Comparison of ENCODE assay signal across 21 cellular contexts in the genomic region with DNA sequence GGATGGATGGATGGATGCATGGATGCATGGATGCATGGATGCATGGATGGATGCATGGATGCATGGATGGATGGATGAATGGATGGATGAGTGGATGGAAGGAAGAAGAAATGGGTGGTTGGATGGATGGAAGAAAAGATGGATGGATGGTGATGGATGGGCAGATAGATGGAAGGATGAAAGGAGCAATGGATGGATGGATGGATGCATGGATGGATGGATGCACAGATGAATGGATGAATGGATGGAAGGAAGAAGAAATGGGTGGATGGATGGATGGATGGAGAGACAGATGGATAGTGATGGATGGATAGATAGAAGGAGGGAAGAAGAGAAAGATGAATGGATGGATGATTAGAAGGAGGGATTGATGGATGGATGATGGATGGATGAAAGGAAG. TPM values are rescaled to one million over a fixed set of nuclear protein-coding genes. Genes with fewer than 3 reads are reported as not detected.
A peak's percentile ranks its signal among the peaks of the same experiment; 100 is the strongest.
DNase-seq lines count a peak whose midpoint lies in the region; ATAC-seq, FAIRE-seq and TF ChIP-seq lines count a peak whose summit lies in the region.
"Had no signal": no experiment of that assay in that cellular context is flagged by ENCODE, and none has a peak within 500 bp of the region (broad histone marks: within the 10 kb centered on the region; RNA-seq: fewer than 3 reads in every experiment).

No MANE protein-coding gene starts in this region.

- no peak overlapping the region for H2BK120ac ChIP-seq in H1 (replicated peaks; ENCODE audit: low read depth, low read length)

- H3K4ac ChIP-seq in H1 (replicated peaks; ENCODE audit: insufficient read length, low read depth, low read length), result no peak overlapping the region

- no peaks in the 10 kb centered on the region for H3K4me1 Mint-ChIP-seq in progenitor cell of endocrine pancreas (ENCODE audit: low read depth)

- no peak overlapping the region for H3K18ac ChIP-seq in H1 (ENCODE audit: extremely low read depth, low read length)

- H3K9ac ChIP-seq in H1 (replicated peaks in 1 of 4; ENCODE audit: extremely low read depth in 1 of 4, low read depth in 3 of 4, low read length in 3 of 4), result no peak overlapping the region

- H2BK15ac ChIP-seq in H1 (ENCODE audit: low read length), result no peak overlapping the region

- H3K4me3 ChIP-seq in heart left ventricle (no peak overlapping the region), HEK293 (ENCODE audit: low read depth, low read length) (no peak overlapping the region), H1 (ENCODE audit: extremely low read depth in 1 of 4, insufficient read depth in 2 of 4, low read depth in 3 of 4, low read length in 4 of 4) (no peak overlapping the region)
- H3K4me3 ChIP-seq: A549, GM23338 had no signal

- peak overlapping the region; percentile 39; the same call in 1 of the 2 replicates for H2AK5ac ChIP-seq in H1 (ENCODE audit: low read depth, low read length)

- H3K9me3 ChIP-seq in heart left ventricle, result peaks cover 0 to under 1% (median 0%) of the 10 kb centered on the region in 12 donors
- H3K9me3 ChIP-seq in HEK293 (ENCODE audit: control insufficient read depth, insufficient read depth, low read depth, low read length), result no peaks in the 10 kb centered on the region
- no peaks in the 10 kb centered on the region for H3K9me3 ChIP-seq in H1 (ENCODE audit: insufficient read depth in 2 of 2, low read depth in 1 of 2, low read length in 1 of 2)
- H3K9me3 ChIP-seq: A549, Caco-2 had no signal

- H4K20me1 ChIP-seq in H1 (replicated peaks in 1 of 2; ENCODE audit: control insufficient read depth in 1 of 2, insufficient read depth in 2 of 2, low read length in 2 of 2), result peaks cover 0 to 1% of the 10 kb centered on the region in 2 experiments

- H4K8ac ChIP-seq in H1 (ENCODE audit: extremely low read depth, insufficient read depth, low read length), result no peak overlapping the region

- no peak overlapping the region for H2AFZ ChIP-seq in H1 (ENCODE audit: low read length)
- H2AFZ ChIP-seq: GM23338 had no signal

- H4K5ac ChIP-seq in H1 (ENCODE audit: insufficient read length, low read depth, low read length), result no peak overlapping the region

- peaks cover 3% of the 10 kb centered on the region for H3K9me3 Mint-ChIP-seq in progenitor cell of endocrine pancreas (ENCODE audit: low read depth)
- H3K9me3 Mint-ChIP-seq: CD4-positive, alpha-beta T cell; GM23338 had no signal

- no peak for ATAC-seq in heart left ventricle
- no peak for ATAC-seq in Right ventricle myocardium superior (ENCODE audit: poor library complexity)
- ATAC-seq in GM21390 (IDR thresholded peaks at IDR 0.05; ENCODE audit: unreplicated experiment), result no peak
- ATAC-seq: A549, GM23338, HCT116 had no signal

- no peak for FAIRE-seq in H1 (lab: Jason Lieb, UNC)
- FAIRE-seq: A549, D721Med, G401.6, GM12892, GM18507 had no signal

- no peak overlapping the region for H3K14ac ChIP-seq in H1 (ENCODE audit: insufficient read length)

- peaks cover 10% of the 10 kb centered on the region for H3K27me3 Mint-ChIP-seq in progenitor cell of endocrine pancreas

- peaks cover 2% of the 10 kb centered on the region; the same call in 1 of the 2 replicates for H3K23me2 ChIP-seq in H1 (ENCODE audit: low read depth, low read length)

- H2BK20ac ChIP-seq in H1 (ENCODE audit: low read length), result no peak overlapping the region

- POLR2A ChIA-PET in HEK293 (lab: Yijun Ruan, JAX) (no interaction called here), H1 (lab: Charles Lee; ENCODE audit: partially characterized antibody) (no interaction called here)

- H2BK12ac ChIP-seq in H1 (ENCODE audit: low read depth, low read length), result no peak overlapping the region

- DNase-seq in heart left ventricle (no peak), Right ventricle myocardium superior (no peak), H1 (ENCODE audit: low read depth in 1 of 2, low spot score in 2 of 2) (no peak), progenitor cell of endocrine pancreas (ENCODE audit: low spot score, unreplicated experiment) (no peak), NCI-H1694 (lab: John Stamatoyannopoulos, UW) (no peak)
- DNase-seq: AML-193; Caco-2; CD4-positive, alpha-beta T cell; H7 had no signal

- no peak overlapping the region for H2BK5ac ChIP-seq in H1 (ENCODE audit: low read depth, low read length)

- no peaks in the 10 kb centered on the region for H3K36me3 Mint-ChIP-seq in progenitor cell of endocrine pancreas (ENCODE audit: insufficient read depth)

- H3K4me2 ChIP-seq in H1 (ENCODE audit: insufficient read depth in 1 of 2, low read depth in 2 of 2, low read length in 2 of 2), result no peak overlapping the region
- H3K4me2 ChIP-seq: A549, GM23338 had no signal

- H3K27ac ChIP-seq in heart left ventricle, result peak overlapping the region in 7 of 12 donors; percentile 70 to 93 (median 78)
- no peak overlapping the region for H3K27ac ChIP-seq in HEK293 (ENCODE audit: extremely low read depth, low read depth, low read length)
- no peak overlapping the region for H3K27ac ChIP-seq in H1 (ENCODE audit: low read depth, low read length)
- H3K27ac ChIP-seq: 22Rv1, A549, C4-2B had no signal

- H3K4me3 Mint-ChIP-seq in progenitor cell of endocrine pancreas (ENCODE audit: low read depth), result no peak overlapping the region
- H3K4me3 Mint-ChIP-seq: CD4-positive, alpha-beta T cell; GM23338 had no signal

- H3K23ac ChIP-seq in H1 (ENCODE audit: insufficient read length), result no peak overlapping the region

- no peaks in the 10 kb centered on the region for H3K79me1 ChIP-seq in H1 (ENCODE audit: low read depth, low read length)

- TF ChIP-seq POLR2A in heart left ventricle (IDR thresholded peaks at IDR 0.05), result no peak
- no peak for TF ChIP-seq POLR2A in H1 (IDR thresholded peaks at IDR 0.05; ENCODE audit: control extremely low read depth in 1 of 2, low read depth in 2 of 2, low read length in 2 of 2)

- no peaks in the 10 kb centered on the region for H3K27me3 ChIP-seq in heart left ventricle
- no peaks in the 10 kb centered on the region for H3K27me3 ChIP-seq in H1 (replicated peaks in 1 of 4; ENCODE audit: control insufficient read depth in 3 of 4, extremely low read depth in 1 of 4, insufficient read depth in 3 of 4, low read length in 3 of 4)

- no peak overlapping the region for H4K91ac ChIP-seq in H1 (replicated peaks; ENCODE audit: insufficient read length, low read length)

- H3K56ac ChIP-seq in H1 (replicated peaks; ENCODE audit: insufficient read length, low read depth, low read length), result no peak overlapping the region

- TF ChIP-seq EP300 in H1 (IDR thresholded peaks at IDR 0.05; ENCODE audit: borderline replicate concordance in 1 of 2, low read depth in 2 of 2, low read length in 2 of 2), result no peak

- H3K4me1 ChIP-seq in heart left ventricle, result peaks cover 0 to 28% (median 22%) of the 10 kb centered on the region in 12 donors
- no peaks in the 10 kb centered on the region for H3K4me1 ChIP-seq in HEK293 (ENCODE audit: control insufficient read depth, insufficient read depth, low read length)
- H3K4me1 ChIP-seq in H1 (replicated peaks in 1 of 4; ENCODE audit: control insufficient read depth in 3 of 4, insufficient read depth in 4 of 4, low read length in 3 of 4), result peaks cover 0 to 2% (median 0%) of the 10 kb centered on the region in 4 experiments; a peak in 1 of 7 replicates

- no peaks in the 10 kb centered on the region for H3K79me2 ChIP-seq in H1 (ENCODE audit: control insufficient read depth in 1 of 2, insufficient read depth in 2 of 2, low read length in 2 of 2)

- no peak for TF ChIP-seq RAD21 in H1 (IDR thresholded peaks at IDR 0.05 in 1 of 2, conservative IDR thresholded peaks at IDR 0.05 in 1 of 2; ENCODE audit: low read depth in 2 of 2, low read length in 2 of 2)

- CTCF ChIA-PET in HEK293 (lab: Yijun Ruan, JAX) (interaction anchor here (0.7 kb wide), 1 partner anchor 1024 kb away, joined by 7 read pairs; no protein-coding TSS in a partner anchor), H1 (lab: Charles Lee; ENCODE audit: partially characterized antibody) (no interaction called here)

- intact Hi-C loops in heart left ventricle (cut with DNase I), result loop anchor here in 1 of 10 donors (2.0 kb wide), 1 partner anchor 46 kb away; no protein-coding TSS in a partner anchor
- intact Hi-C loops in Right ventricle myocardium superior (cut with DNase I), result no loop called here

- H3K36me3 ChIP-seq in heart left ventricle (no peaks in the 10 kb centered on the region), HEK293 (ENCODE audit: control insufficient read depth in 2 of 2, insufficient read depth in 1 of 2, low read length in 2 of 2) (no peaks in the 10 kb centered on the region), H1 (ENCODE audit: control insufficient read depth in 2 of 4, insufficient read depth in 4 of 4, low read length in 3 of 4) (no peaks in the 10 kb centered on the region)

- H3K27ac Mint-ChIP-seq in progenitor cell of endocrine pancreas, result peak overlapping the region; percentile 5
- H3K27ac Mint-ChIP-seq: CD4-positive, alpha-beta T cell; GM23338 had no signal

- TF ChIP-seq CTCF in heart left ventricle (IDR thresholded peaks at IDR 0.05) (no peak), HEK293 (tag by site-specific recombination; IDR thresholded peaks at IDR 0.05) (no peak), H1 (IDR thresholded peaks at IDR 0.05; ENCODE audit: control extremely low read depth in 1 of 3, insufficient read depth in 1 of 3, low read depth in 1 of 3, low read length in 3 of 3) (no peak), progenitor cell of endocrine pancreas (IDR thresholded peaks at IDR 0.05; ENCODE audit: unreplicated experiment) (no peak)

TF ChIP-seq in HEK293, 187 proteins besides CTCF, POLR2A, EP300 and RAD21 (continues in another document):
- TF ChIP-seq ZNF221 (tag by site-specific recombination; IDR thresholded peaks at IDR 0.05; ENCODE audit: borderline replicate concordance), result no peak

TF ChIP-seq in H1, 55 proteins besides CTCF, POLR2A, EP300 and RAD21 (continues in another document):
- no peak for TF ChIP-seq TBP (IDR thresholded peaks at IDR 0.05; ENCODE audit: low read depth, low read length)
- no peak for TF ChIP-seq BACH1 (IDR thresholded peaks at IDR 0.05; ENCODE audit: low read length)
- no peak for TF ChIP-seq CTBP2 (IDR thresholded peaks at IDR 0.05; ENCODE audit: borderline replicate concordance, insufficient read depth, insufficient read length, low read length)
- TF ChIP-seq EZH2 (IDR thresholded peaks at IDR 0.05; ENCODE audit: low read depth, low read length, severe bottlenecking), result no peak

RNA-seq across cellular contexts. Expression of gene LINC01488, which starts 30.2 kb away (rescaled TPM):
- total RNA-seq in heart left ventricle, result under 1 TPM in 5 of 9 donors, not detected in 4; 0.04 to 0.42 (median 0.13) TPM
- polyA plus RNA-seq in heart left ventricle, result under 1 TPM in 1 of 2 donors, not detected in 1; 0.23 TPM
- total RNA-seq in Right ventricle myocardium superior, result 0.22 TPM
- not detected in 2 replicates for total RNA-seq in H1 (2021; fragmentation: NEBNext Ultra II Directional; extraction: Animal tissue kit (Norgen Biotek cat#: 25700))
- polyA plus RNA-seq in H1 (2011; rRNA removed), result 0.03 TPM in 1 of 2 replicates, not detected in the other
- polyA plus RNA-seq in H1 (2011; cell fraction: cytosol; rRNA removed), result not detected
- polyA plus RNA-seq in H1 (2011; cell fraction: nucleus; rRNA removed), result not detected
- not detected in 4 replicates for polyA plus RNA-seq in H1 (2012, experiment 1 of 2)
- not detected for polyA plus RNA-seq in H1 (2012, experiment 2 of 2)
- polyA plus RNA-seq in H1 (2013, experiment 1 of 2), result not detected
- not detected for polyA plus RNA-seq in H1 (2013, experiment 2 of 2)
- polyA minus RNA-seq in H1 (2011; rRNA and poly(A)+ RNA removed), result not detected in 2 replicates
- not detected for polyA minus RNA-seq in H1 (2011; cell fraction: cytosol; rRNA and poly(A)+ RNA removed)
- polyA minus RNA-seq in H1 (2011; cell fraction: nucleus; rRNA and poly(A)+ RNA removed), result not detected
- total RNA-seq in progenitor cell of endocrine pancreas, result 1.3 and 1.4 TPM in 2 replicates
- total RNA-seq: Caco-2; CD4-positive, alpha-beta T cell; GM23338; H7 had no signal
- polyA plus RNA-seq: BJ, GM23338 had no signal

Comparison
In these comparisons a context has a peak if more than half of its experiments do, and no peak if none do; other contexts are left out.
1. H3K27ac ChIP-seq: peak in heart left ventricle (7 of 12); none in HEK293 (single experiment) and H1 (single experiment).